ENCODE assay signal across 31 cellular contexts in the genomic region with DNA sequence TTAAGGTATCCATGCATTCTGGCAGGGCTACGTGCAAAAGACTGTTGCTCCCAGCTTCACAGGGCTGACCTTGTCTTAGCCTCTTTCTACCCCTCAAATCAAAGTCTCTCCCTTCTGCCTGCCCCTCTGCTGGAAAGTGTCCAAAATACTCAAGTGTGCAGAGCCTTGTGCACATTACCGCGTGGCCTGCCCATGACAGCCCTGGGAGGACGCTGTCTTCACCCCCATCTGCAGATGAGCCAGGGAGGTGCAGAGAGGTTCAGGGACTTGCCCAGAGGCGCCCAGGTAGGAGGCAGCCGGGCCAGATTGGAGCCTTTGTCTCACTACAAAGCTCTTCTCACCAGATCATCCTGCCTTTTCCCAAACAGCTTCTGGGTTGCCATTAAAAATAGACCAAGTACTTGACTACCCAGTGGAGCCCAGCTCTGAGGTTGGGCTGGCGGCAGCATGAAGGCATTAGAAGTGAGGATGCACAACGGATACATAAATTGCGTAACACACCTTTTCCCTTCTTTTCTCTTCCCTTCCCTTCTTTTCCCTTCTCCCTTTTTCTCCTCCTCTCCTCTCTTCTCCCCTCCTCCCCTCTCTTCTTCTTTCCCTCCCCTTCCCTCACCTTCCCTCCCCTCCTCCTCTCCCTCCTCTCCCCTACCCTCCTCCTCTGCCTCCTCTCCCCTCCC. TPM values are rescaled to one million over a fixed set of nuclear protein-coding genes. Genes with fewer than 3 reads are reported as not detected.
DNase-seq lines count a peak whose midpoint lies in the region; ATAC-seq and TF ChIP-seq lines count a peak whose summit lies in the region.
"Had no signal": no experiment of that assay in that cellular context is flagged by ENCODE, and none has a peak within 500 bp of the region (broad histone marks: within the 10 kb centered on the region; RNA-seq: fewer than 3 reads in every experiment).

No MANE protein-coding gene starts in this region.

- no peak overlapping the region for H3K9ac ChIP-seq in SK-N-SH

- no peaks in the 10 kb centered on the region for H3K9me3 ChIP-seq in SK-N-SH
- H3K9me3 ChIP-seq: heart left ventricle, lower lobe of right lung, right atrium auricular region, transverse colon had no signal

- peaks cover 69% of the 10 kb centered on the region for H3K4me1 Mint-ChIP-seq in brain
- H3K4me1 Mint-ChIP-seq in type B pancreatic cell (ENCODE audit: unreplicated experiment): peaks cover 47% of the 10 kb centered on the region
- peaks cover 9% of the 10 kb centered on the region for H3K4me1 Mint-ChIP-seq in activated CD4-positive, alpha-beta memory T cell treated with anti-CD3 and anti-CD28 coated beads, Interleukin-2, amount 10 ng/mL, durations not matched to agents 7 days and 5 days

- H3K36me3 Mint-ChIP-seq in brain: peaks cover 33% of the 10 kb centered on the region
- peaks cover 13% of the 10 kb centered on the region for H3K36me3 Mint-ChIP-seq in type B pancreatic cell
- H3K36me3 Mint-ChIP-seq in activated CD4-positive, alpha-beta memory T cell treated with anti-CD3 and anti-CD28 coated beads, Interleukin-2, amount 10 ng/mL, durations not matched to agents 7 days and 5 days (ENCODE audit: low read depth): no peaks in the 10 kb centered on the region
- H3K36me3 Mint-ChIP-seq: activated naive CD8-positive, alpha-beta T cell treated with anti-CD3 and anti-CD28 coated beads for 36 hours had no signal

- peaks cover 0 to 4% of the 10 kb centered on the region in 2 experiments for H3K36me3 ChIP-seq in SK-N-SH (replicated peaks in 1 of 2; ENCODE audit: control insufficient read depth in 1 of 2, insufficient read depth in 2 of 2, low read length in 1 of 2)
- H3K36me3 ChIP-seq: cardiac muscle cell, heart left ventricle, lower lobe of right lung, right atrium auricular region, transverse colon had no signal

- no peak for TF ChIP-seq RAD21 in SK-N-SH (IDR thresholded peaks at IDR 0.05; ENCODE audit: low read length)

- CTCF ChIA-PET in SK-N-SH (lab: Yijun Ruan, JAX): interaction anchor here (0.9 to 2.8 kb wide), 9 partner anchors 10 to 192 kb away, joined by 3 to 21 read pairs (median 4); no protein-coding TSS in a partner anchor
- CTCF ChIA-PET in activated CD4-positive, alpha-beta memory T cell treated with anti-CD3 and anti-CD28 coated beads, Interleukin-2, amount 10 ng/mL, durations not matched to agents 7 days and 5 days (lab: Charles Lee): no interaction called here

- H3K27ac Mint-ChIP-seq in brain (peak overlapping the region; percentile 45 to 96 (median 89)), type B pancreatic cell (peak overlapping the region; percentile 25)
- H3K27ac Mint-ChIP-seq in activated CD4-positive, alpha-beta memory T cell treated with anti-CD3 and anti-CD28 coated beads, Interleukin-2, amount 10 ng/mL, durations not matched to agents 7 days and 5 days: no peak overlapping the region
- H3K27ac Mint-ChIP-seq: activated CD8-positive, alpha-beta T cell treated with anti-CD3 and anti-CD28 coated beads, Interleukin-2, amount 10 ng/mL, durations not matched to agents 7 days and 5 days; activated naive CD8-positive, alpha-beta T cell treated with anti-CD3 and anti-CD28 coated beads for 36 hours; GM23338 had no signal

- H3K27me3 ChIP-seq in SK-N-SH (ENCODE audit: insufficient read depth): no peaks in the 10 kb centered on the region

- no peak for ATAC-seq in SK-N-SH treated with all-trans-retinoic acid at 6 μM for 48 hours
- ATAC-seq: activated CD4-positive, CD25-positive, alpha-beta regulatory T cell treated with anti-CD3 and anti-CD28 coated beads, Interleukin-2, amount 50 U/mL, for 24 hours; activated CD8-positive, alpha-beta T cell treated with anti-CD3 and anti-CD28 coated beads, Interleukin-2, amount 10 ng/mL, durations not matched to agents 7 days and 5 days; GM23338; heart left ventricle; lower lobe of right lung; naive thymus-derived CD8-positive, alpha-beta T cell had no signal

- H3K4me3 ChIP-seq in SK-N-SH (ENCODE audit: low read depth in 2 of 2, low read length in 1 of 2): no peak overlapping the region; a peak in 1 of 4 replicates
- H3K4me3 ChIP-seq: cardiac muscle cell, coronary artery, GM23338, heart left ventricle, lower lobe of right lung, right atrium auricular region, transverse colon had no signal

- H3K27me3 Mint-ChIP-seq in brain (peaks cover 10% of the 10 kb centered on the region), type B pancreatic cell (peaks cover 31% of the 10 kb centered on the region)
- H3K27me3 Mint-ChIP-seq in activated CD4-positive, alpha-beta memory T cell treated with anti-CD3 and anti-CD28 coated beads, Interleukin-2, amount 10 ng/mL, durations not matched to agents 7 days and 5 days: peaks cover 64% of the 10 kb centered on the region

- peak overlapping the region in 1 of 2 experiments; percentile 97; a peak in 2 of 4 replicates for H3K27ac ChIP-seq in SK-N-SH (ENCODE audit: low read depth in 2 of 2, low read length in 1 of 2)
- H3K27ac ChIP-seq: cardiac muscle cell, coronary artery, heart left ventricle, lower lobe of right lung, right atrium auricular region, RWPE1, transverse colon had no signal

- H3K4me2 ChIP-seq in SK-N-SH: no peak overlapping the region
- H3K4me2 ChIP-seq: GM23338 had no signal

- H3K79me2 ChIP-seq in SK-N-SH (ENCODE audit: insufficient read depth): peaks cover 15% of the 10 kb centered on the region; the same call in 1 of the 2 replicates

- peaks cover 0 to 2% (median 0%) of the 10 kb centered on the region in 5 experiments for H3K9me3 Mint-ChIP-seq in brain
- H3K9me3 Mint-ChIP-seq in type B pancreatic cell: no peaks in the 10 kb centered on the region
- no peaks in the 10 kb centered on the region for H3K9me3 Mint-ChIP-seq in activated CD4-positive, alpha-beta memory T cell treated with anti-CD3 and anti-CD28 coated beads, Interleukin-2, amount 10 ng/mL, durations not matched to agents 7 days and 5 days
- H3K9me3 Mint-ChIP-seq: activated naive CD8-positive, alpha-beta T cell treated with anti-CD3 and anti-CD28 coated beads for 36 hours; GM23338 had no signal

- TF ChIP-seq EP300 in SK-N-SH (IDR thresholded peaks at IDR 0.05; ENCODE audit: borderline replicate concordance in 1 of 2, low read depth in 1 of 2, low read length in 1 of 2): no peak

- TF ChIP-seq CTCF in SK-N-SH (IDR thresholded peaks at IDR 0.05) (no peak), brain (conservative IDR thresholded peaks at IDR 0.05) (no peak), type B pancreatic cell (conservative IDR thresholded peaks at IDR 0.05) (no peak)

- H3K4me1 ChIP-seq in SK-N-SH (ENCODE audit: control insufficient read depth in 1 of 2, insufficient read depth in 2 of 2, low read depth in 1 of 2, low read length in 1 of 2): peaks cover 0 to 73% of the 10 kb centered on the region in 2 experiments; a peak in 2 of 4 replicates

- no peaks in the 10 kb centered on the region for H3K9me2 ChIP-seq in SK-N-SH

- POLR2A ChIA-PET in SK-N-SH (lab: Yijun Ruan, JAX): interaction anchor here (0.5 to 5.8 kb wide), 15 partner anchors 9 to 641 kb away, joined by 3 to 95 read pairs (median 8); no protein-coding TSS in a partner anchor
- POLR2A ChIA-PET in activated CD4-positive, alpha-beta memory T cell treated with anti-CD3 and anti-CD28 coated beads, Interleukin-2, amount 10 ng/mL, durations not matched to agents 7 days and 5 days (lab: Charles Lee): no interaction called here

- peaks cover 18% of the 10 kb centered on the region for H4K20me1 ChIP-seq in SK-N-SH (ENCODE audit: insufficient read depth)

- no peak overlapping the region for H2AFZ ChIP-seq in SK-N-SH (ENCODE audit: low read depth)
- H2AFZ ChIP-seq: GM23338 had no signal

- H3F3A ChIP-seq in SK-N-SH (replicated peaks; ENCODE audit: insufficient read depth): peaks cover 4% of the 10 kb centered on the region

- DNase-seq in SK-N-SH (no peak), NAMALWA (ENCODE audit: low spot score) (peak; percentile 11), type B pancreatic cell (ENCODE audit: extremely low spot score, unreplicated experiment) (no peak), NOMO-1 treated with DMSO at 0.1 percent for 48 hours (lab: John Stamatoyannopoulos, UW; ENCODE audit: unreplicated experiment) (no peak)
- no peak for DNase-seq in activated CD4-positive, alpha-beta memory T cell treated with anti-CD3 and anti-CD28 coated beads, Interleukin-2, amount 10 ng/mL, durations not matched to agents 7 days and 5 days
- DNase-seq: activated CD8-positive, alpha-beta T cell treated with anti-CD3 and anti-CD28 coated beads, Interleukin-2, amount 10 ng/mL, durations not matched to agents 7 days and 5 days; activated effector memory CD4-positive, alpha-beta T cell treated with Interleukin-2 at 50 U/mL for 16 hours; activated naive CD8-positive, alpha-beta T cell treated with anti-CD3 and anti-CD28 coated beads for 36 hours; activated T-cell treated with anti-CD3 and anti-CD28 coated beads for 4 hours; aorta; C1 segment of cervical spinal cord; effector memory CD4-positive, alpha-beta T cell; erythroblast; lower lobe of right lung; naive thymus-derived CD8-positive, alpha-beta T cell; NCI-H1105 treated with DMSO at 0.1 percent for 48 hours; NCI-H2029 treated with DMSO at 0.1 percent for 48 hours; NCI-H510A treated with DMSO at 0.1 percent for 48 hours; stimulated activated CD4-positive, alpha-beta T cell treated with anti-CD3 and anti-CD28 coated beads, Interleukin-2, amount 100 ng/mL, for 24 hours; transverse colon had no signal

- WGBS in SK-N-SH (ENCODE audit: low lambda C conversion rate): 77% methylated on average over 9 of the region's 9 CpGs

- H3K4me3 Mint-ChIP-seq in brain: peak overlapping the region; percentile 86 to 95 (median 90)
- peak overlapping the region; percentile 86 for H3K4me3 Mint-ChIP-seq in type B pancreatic cell
- H3K4me3 Mint-ChIP-seq in activated CD4-positive, alpha-beta memory T cell treated with anti-CD3 and anti-CD28 coated beads, Interleukin-2, amount 10 ng/mL, durations not matched to agents 7 days and 5 days: no peak overlapping the region
- H3K4me3 Mint-ChIP-seq: activated CD8-positive, alpha-beta T cell treated with anti-CD3 and anti-CD28 coated beads, Interleukin-2, amount 10 ng/mL, durations not matched to agents 7 days and 5 days; activated naive CD8-positive, alpha-beta T cell treated with anti-CD3 and anti-CD28 coated beads for 36 hours had no signal

TF ChIP-seq in SK-N-SH, 30 proteins besides CTCF, POLR2A, EP300 and RAD21 (continues in another document):
- TF ChIP-seq MXI1 (IDR thresholded peaks at IDR 0.05; ENCODE audit: low read depth, low read length) (peak; percentile 64; the same call in 1 of the 2 replicates), FOXJ3 (CRISPR knock-in tag; IDR thresholded peaks at IDR 0.05) (no peak)

TF ChIP-seq in SK-N-SH treated with all-trans-retinoic acid at 6 μM for 48 hours, 23 proteins besides CTCF, POLR2A, EP300 and RAD21:
- TF ChIP-seq ZNF565 (CRISPR knock-in tag; conservative IDR thresholded peaks at IDR 0.05; ENCODE audit: low read depth): no peak

RNA-seq across cellular contexts. Expression of a gene that starts 3.5 kb away (rescaled TPM):
- polyA plus RNA-seq in SK-N-SH (2012; rRNA removed) (12.4 and 13.2 TPM in 2 replicates), brain (ENCODE audit: insufficient read depth, low read depth, low replicate concordance) (50.9 TPM)
- 9.9 and 16.7 TPM in 2 replicates for polyA plus RNA-seq in SK-N-SH (2012; cell fraction: cytosol; rRNA removed)
- polyA plus RNA-seq in SK-N-SH (2012; cell fraction: nucleus; rRNA removed): 7.9 and 9.8 TPM in 2 replicates
- total RNA-seq in type B pancreatic cell (ENCODE audit: low replicate concordance): 27.5 and 32.1 TPM in 2 replicates
- total RNA-seq in activated CD4-positive, alpha-beta memory T cell treated with anti-CD3 and anti-CD28 coated beads, Interleukin-2, amount 10 ng/mL, durations not matched to agents 7 days and 5 days: not detected
- total RNA-seq: activated CD8-positive, alpha-beta T cell treated with anti-CD3 and anti-CD28 coated beads, Interleukin-2, amount 10 ng/mL, durations not matched to agents 7 days and 5 days; activated naive CD8-positive, alpha-beta T cell treated with anti-CD3 and anti-CD28 coated beads for 36 hours; aorta; naive thymus-derived CD8-positive, alpha-beta T cell; SK-MEL-5; T-helper 1 cell treated with Interleukin-12 subunit alpha and Interleukin-12 subunit beta and Interleukin-4 antibody, amounts not matched to agents 30 ng/mL and 1 ng/mL, for 36 hours had no signal
- polyA plus RNA-seq: aorta; naive thymus-derived CD8-positive, alpha-beta T cell had no signal

Comparison
In these comparisons a context has a peak if more than half of its experiments do, and no peak if none do; other contexts are left out.
1. RNA of a gene that starts 3.5 kb away (total RNA-seq): 27.5 to 32.1 TPM in type B pancreatic cell; not detected in activated CD4-positive, alpha-beta memory T cell treated with anti-CD3 and anti-CD28 coated beads, Interleukin-2, amount 10 ng/mL, durations not matched to agents 7 days and 5 days; every median in the first group is over 10 times any median in the second.